Comparison of ENCODE assay signal across 9 cellular contexts in genomic region chr2:105337122-105338019, GRCh38. TPM values are rescaled to one million over a fixed set of nuclear protein-coding genes. Genes with fewer than 3 reads are reported as not detected.
A peak's percentile ranks its signal among the peaks of the same experiment; 100 is the strongest.
DNase-seq lines count a peak whose midpoint lies in the region; ATAC-seq, FAIRE-seq and TF ChIP-seq lines count a peak whose summit lies in the region.
"Had no signal": no experiment of that assay in that cellular context is flagged by ENCODE, and none has a peak within 500 bp of the region (broad histone marks: within the 10 kb centered on the region; RNA-seq: fewer than 3 reads in every experiment).

Gene C2orf49, plus strand, starts transcription at chr2:105337540. Its CDS starts 48 bp downstream, at chr2:105337588.

- peak within 1 kb of the TSS; percentile 91 for H3K4me3 Mint-ChIP-seq in activated CD4-positive, alpha-beta T cell treated with anti-CD3 and anti-CD28 coated beads for 36 hours

- peak within 1 kb of the TSS; percentile 95 for H3K4me3 ChIP-seq in BE2C (ENCODE audit: low read depth, low read length)

- no peaks in the 10 kb centered on the region for H3K9me3 ChIP-seq in BE2C

- H3K36me3 ChIP-seq in BE2C: no peaks in the 10 kb centered on the region; the same call in none of the 2 replicates

- TF ChIP-seq CTCF in BE2C (IDR thresholded peaks at IDR 0.05; ENCODE audit: low read depth, low read length): no peak

- H3K27me3 ChIP-seq in BE2C: no peaks in the 10 kb centered on the region

- peak within 1 kb of the TSS; percentile 90 for H3K27ac ChIP-seq in cingulate gyrus (ENCODE audit: low read depth, low read length)

- CTCF ChIA-PET in activated CD4-positive, alpha-beta T cell treated with anti-CD3 and anti-CD28 coated beads for 36 hours (lab: Charles Lee): interaction anchor here (0.7 to 3.8 kb wide), 3 partner anchors 9 to 29 kb away, joined by 3 to 14 read pairs (median 3); no protein-coding TSS in a partner anchor

- intact Hi-C loops in activated CD4-positive, alpha-beta T cell treated with anti-CD3 and anti-CD28 coated beads for 36 hours (cut with DNase I, micrococcal nuclease): loop anchor here (1.0 to 10.0 kb wide), 7 partner anchors 8 to 857 kb away; partner anchors contain the start of genes TGFBRAP1 (in 2 of the 2), FHL2 (in 1 of the 2), MRPS9 (in 1 of the 2) and NCK2 (in 1 of the 2)

- peaks cover 19% of the 10 kb centered on the region for H3K36me3 Mint-ChIP-seq in activated CD4-positive, alpha-beta T cell treated with anti-CD3 and anti-CD28 coated beads for 36 hours (ENCODE audit: low read depth)

- peak; percentile 85 for ATAC-seq in HG03442 (IDR thresholded peaks at IDR 0.05; ENCODE audit: unreplicated experiment)
- ATAC-seq in activated CD4-positive, alpha-beta T cell treated with anti-CD3 and anti-CD28 coated beads for 36 hours: peak; percentile 93

- peaks cover 27% of the 10 kb centered on the region for H3K4me1 Mint-ChIP-seq in activated CD4-positive, alpha-beta T cell treated with anti-CD3 and anti-CD28 coated beads for 36 hours

- FAIRE-seq in GM19239 (lab: Jason Lieb, UNC): peak; percentile 92
- FAIRE-seq: colon had no signal

- no peaks in the 10 kb centered on the region for H3K27me3 Mint-ChIP-seq in activated CD4-positive, alpha-beta T cell treated with anti-CD3 and anti-CD28 coated beads for 36 hours

- POLR2A ChIA-PET in activated CD4-positive, alpha-beta T cell treated with anti-CD3 and anti-CD28 coated beads for 36 hours (lab: Charles Lee): interaction anchor here (0.6 kb wide), 1 partner anchor 800 kb away, joined by 3 read pairs; no protein-coding TSS in a partner anchor

- no peaks in the 10 kb centered on the region for H3K4me1 ChIP-seq in BE2C

- H3K27ac Mint-ChIP-seq in activated CD4-positive, alpha-beta T cell treated with anti-CD3 and anti-CD28 coated beads for 36 hours: peak within 1 kb of the TSS; percentile 100

- H3K9me3 Mint-ChIP-seq in activated CD4-positive, alpha-beta T cell treated with anti-CD3 and anti-CD28 coated beads for 36 hours (ENCODE audit: low read depth): no peaks in the 10 kb centered on the region

- DNase-seq in BE2C (peak; percentile 83), GM19239 (ENCODE audit: insufficient read length, low spot score) (peak; percentile 65), NCI-H524 (lab: John Stamatoyannopoulos, UW) (peak; percentile 80 to 84), kidney tubule cell (ENCODE audit: low spot score) (peak; percentile 84)
- DNase-seq in activated CD4-positive, alpha-beta T cell treated with anti-CD3 and anti-CD28 coated beads for 36 hours: peak; percentile 94
- peak; percentile 77 to 90 (median 85) for DNase-seq in stimulated activated CD4-positive, alpha-beta T cell treated with anti-CD3 and anti-CD28 coated beads, Interleukin-1b, Interleukin-23, amount 100 ng/mL, for 24 hours (ENCODE audit: low read depth in 4 of 4, low spot score in 1 of 4)

RNA-seq across cellular contexts. Expression of gene C2orf49, which starts in this region (rescaled TPM):
- polyA plus RNA-seq in BE2C (2012; ENCODE audit: insufficient read depth, insufficient read length, low read depth): 13.3 TPM
- total RNA-seq in activated CD4-positive, alpha-beta T cell treated with anti-CD3 and anti-CD28 coated beads for 36 hours: 10 to 100 TPM; 19.3 to 27.8 TPM

Comparison
In these comparisons a context has a peak if more than half of its experiments do, and no peak if none do; other contexts are left out.
1. Peak in every context shown above with its lines: DNase-seq, ATAC-seq, H3K4me3 ChIP-seq and H3K27ac ChIP-seq.